In the genomic region with DNA sequence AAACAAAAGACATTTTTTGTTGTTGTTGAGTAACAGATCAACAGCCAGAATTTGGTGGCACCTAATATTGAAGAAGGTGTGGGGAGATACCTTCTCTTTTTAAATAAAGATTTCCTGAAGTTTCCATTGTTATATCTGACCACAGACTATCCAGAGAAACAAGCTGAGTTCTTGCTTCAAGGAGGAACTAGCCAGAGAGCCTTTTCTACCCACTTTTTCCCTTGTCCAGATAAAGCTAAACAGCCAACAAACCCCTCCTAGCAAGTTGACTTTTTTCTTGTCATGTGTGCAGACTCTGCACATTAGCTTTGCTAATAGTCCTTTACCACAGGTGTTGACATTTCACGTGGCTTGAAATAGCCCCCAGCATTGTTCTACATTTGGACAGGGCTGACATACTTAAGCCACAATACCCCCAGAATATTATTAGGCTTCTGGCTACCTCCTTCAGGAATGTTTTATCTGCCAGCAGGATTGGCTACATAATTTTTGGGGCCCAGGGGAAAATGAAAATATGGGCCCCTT, we compare ENCODE assay signal across 15 cellular contexts. TPM values are rescaled to one million over a fixed set of nuclear protein-coding genes. Genes with fewer than 3 reads are reported as not detected.
A peak's percentile ranks its signal among the peaks of the same experiment; 100 is the strongest.
DNase-seq lines count a peak whose midpoint lies in the region; ATAC-seq and TF ChIP-seq lines count a peak whose summit lies in the region.
"Had no signal": no experiment of that assay in that cellular context is flagged by ENCODE, and none has a peak within 500 bp of the region (broad histone marks: within the 10 kb centered on the region; RNA-seq: fewer than 3 reads in every experiment).

No MANE protein-coding gene starts in this region.

- peak; percentile 14 for DNase-seq in SKM-1 treated with dmso at 0.1 percent for 144 hours (lab: John Stamatoyannopoulos, UW; ENCODE audit: unreplicated experiment)
- no peak for DNase-seq in SKM-1 (lab: John Stamatoyannopoulos, UW; ENCODE audit: unreplicated experiment)
- no peak for DNase-seq in activated B cell treated with CpG ODN at 0.5 μM for 24 hours
- DNase-seq in natural killer cell, result no peak
- DNase-seq in germinal center (ENCODE audit: low spot score), result no peak
- DNase-seq in NAMALWA (ENCODE audit: low spot score), result no peak
- DNase-seq: activated gamma-delta T cell, DMS153, NCI-H2171 treated with DMSO at 0.1 percent for 48 hours, sigmoid colon, trophoblast cell, WERI-Rb-1 had no signal

- no peaks in the 10 kb centered on the region for H3K36me3 ChIP-seq in HUES48 (ENCODE audit: control insufficient read depth, insufficient read depth, low read length)
- H3K36me3 ChIP-seq: HAP-1, sigmoid colon, WERI-Rb-1 had no signal

- no peaks in the 10 kb centered on the region for H3K9me3 ChIP-seq in HUES48 (ENCODE audit: control insufficient read depth, insufficient read depth, low read length)
- H3K9me3 ChIP-seq: HAP-1, sigmoid colon had no signal

- no peaks in the 10 kb centered on the region for H3K9me3 Mint-ChIP-seq in activated B cell treated with CpG ODN at 0.5 μM for 24 hours
- no peaks in the 10 kb centered on the region for H3K9me3 Mint-ChIP-seq in natural killer cell

- no peak overlapping the region for H3K9ac ChIP-seq in HUES48 (ENCODE audit: low read depth, low read length)

- intact Hi-C loops in activated B cell treated with CpG ODN at 0.5 μM for 24 hours (cut with micrococcal nuclease) (no loop called here), natural killer cell (cut with micrococcal nuclease) (no loop called here)

- no peak overlapping the region for H3K4me3 Mint-ChIP-seq in activated B cell treated with CpG ODN at 0.5 μM for 24 hours
- H3K4me3 Mint-ChIP-seq in natural killer cell, result no peak overlapping the region

- peaks cover 74% of the 10 kb centered on the region for H3K4me1 Mint-ChIP-seq in activated B cell treated with CpG ODN at 0.5 μM for 24 hours
- peaks cover 69 to 77% of the 10 kb centered on the region in 2 donors for H3K4me1 Mint-ChIP-seq in natural killer cell

- POLR2A ChIA-PET in activated B cell treated with CpG ODN at 0.5 μM for 24 hours (lab: Charles Lee), result interaction anchor here (1.9 to 15.6 kb wide), 4 partner anchors 7 to 40 kb away, joined by 7 to 719 read pairs (median 246); partner anchors contain the start of gene PCBP1

- ATAC-seq in activated B cell treated with CpG ODN at 0.5 μM for 24 hours (ENCODE audit: low read depth), result no peak
- no peak for ATAC-seq in natural killer cell
- no peak for ATAC-seq in GM21515 (IDR thresholded peaks at IDR 0.05; ENCODE audit: unreplicated experiment)

- H3K27ac ChIP-seq in HUES48 (ENCODE audit: low read depth, low read length), result peak overlapping the region; percentile 52
- H3K27ac ChIP-seq: sigmoid colon, WERI-Rb-1 had no signal

- H3K27ac Mint-ChIP-seq in activated B cell treated with CpG ODN at 0.5 μM for 24 hours (peak overlapping the region; percentile 71), natural killer cell (peak overlapping the region; percentile 36 to 98)

- CTCF ChIA-PET in activated B cell treated with CpG ODN at 0.5 μM for 24 hours (lab: Charles Lee), result no interaction called here

- no peak overlapping the region for H3K4me3 ChIP-seq in HUES48 (ENCODE audit: low read depth, low read length)
- H3K4me3 ChIP-seq: HAP-1, sigmoid colon had no signal

- peaks cover 31% of the 10 kb centered on the region for H3K4me1 ChIP-seq in HUES48 (ENCODE audit: control insufficient read depth, insufficient read depth, low read length)

- H3K36me3 Mint-ChIP-seq in activated B cell treated with CpG ODN at 0.5 μM for 24 hours (ENCODE audit: low read depth) (peaks cover 11% of the 10 kb centered on the region), natural killer cell (no peaks in the 10 kb centered on the region)

- TF ChIP-seq CTCF in activated B cell treated with CpG ODN at 0.5 μM for 24 hours (IDR thresholded peaks at IDR 0.05) (no peak), natural killer cell (IDR thresholded peaks at IDR 0.05) (no peak)

- no peaks in the 10 kb centered on the region for H3K27me3 ChIP-seq in HUES48 (ENCODE audit: control insufficient read depth, insufficient read depth, low read length)
- H3K27me3 ChIP-seq: sigmoid colon had no signal

- no peaks in the 10 kb centered on the region for H3K27me3 Mint-ChIP-seq in activated B cell treated with CpG ODN at 0.5 μM for 24 hours
- no peaks in the 10 kb centered on the region for H3K27me3 Mint-ChIP-seq in natural killer cell (ENCODE audit: low read depth in 2 of 2)

RNA-seq across cellular contexts. Expression of gene PCBP1, which starts 40.7 kb away (rescaled TPM):
- total RNA-seq in activated B cell treated with CpG ODN at 0.5 μM for 24 hours (370 and 379 TPM in 2 replicates), natural killer cell (100 to 1,000 TPM; 329 to 358 (median 352) TPM)
